In genomic region chr1:31765041-31765467, GRCh38 we compare ENCODE assay signal across 8 cellular contexts. TPM values are rescaled to one million over a fixed set of nuclear protein-coding genes. Genes with fewer than 3 reads are reported as not detected.
A peak's percentile ranks its signal among the peaks of the same experiment; 100 is the strongest.
DNase-seq lines count a peak whose midpoint lies in the region; ATAC-seq and TF ChIP-seq lines count a peak whose summit lies in the region.

No MANE protein-coding gene starts in this region.

- H3K27me3 ChIP-seq in tibial artery: peaks cover 0 to 36% of the 10 kb centered on the region in 2 donors

- H3K4me1 ChIP-seq in tibial artery: peaks cover 0 to 51% (median 38%) of the 10 kb centered on the region in 4 donors

- intact Hi-C loops in activated CD4-positive, alpha-beta memory T cell treated with anti-CD3 and anti-CD28 coated beads for 36 hours (cut with micrococcal nuclease): no loop called here
- intact Hi-C loops in tibial artery (cut with DNase I; ENCODE audit: low total_unique reads): loop anchor here (10.0 kb wide), 1 partner anchor 200 kb away; no protein-coding TSS in a partner anchor

- TF ChIP-seq CTCF in astrocyte of the spinal cord (IDR thresholded peaks at IDR 0.05; ENCODE audit: low read depth, low read length) (peak; percentile 30), tibial artery (IDR thresholded peaks at IDR 0.05) (no peak)

- H3K27me3 Mint-ChIP-seq in activated CD4-positive, alpha-beta memory T cell treated with anti-CD3 and anti-CD28 coated beads for 36 hours: peaks cover 9% of the 10 kb centered on the region
- H3K27me3 Mint-ChIP-seq in activated CD4-positive, alpha-beta memory T cell treated with anti-CD3 and anti-CD28 coated beads, Interleukin-2, amount 10 ng/mL, durations not matched to agents 7 days and 5 days: peaks cover 52% of the 10 kb centered on the region

- DNase-seq in activated CD4-positive, alpha-beta memory T cell treated with anti-CD3 and anti-CD28 coated beads for 36 hours: peak; percentile 43
- no peak for DNase-seq in activated CD4-positive, alpha-beta memory T cell treated with anti-CD3 and anti-CD28 coated beads, Interleukin-2, amount 10 ng/mL, durations not matched to agents 7 days and 5 days
- peak; percentile 69 for DNase-seq in NCI-H1694 (lab: John Stamatoyannopoulos, UW)
- no peak for DNase-seq in astrocyte of the spinal cord (ENCODE audit: low read depth, low spot score)
- DNase-seq in nucleus accumbens (lab: John Stamatoyannopoulos, UW): peak in 42 of 56 donors; percentile 19 to 80 (median 52)
- no peak for DNase-seq in tibial artery

- no peaks in the 10 kb centered on the region for H3K36me3 ChIP-seq in tibial artery

- no peak overlapping the region for H3K4me3 Mint-ChIP-seq in activated CD4-positive, alpha-beta memory T cell treated with anti-CD3 and anti-CD28 coated beads for 36 hours
- no peak overlapping the region for H3K4me3 Mint-ChIP-seq in activated CD4-positive, alpha-beta memory T cell treated with anti-CD3 and anti-CD28 coated beads, Interleukin-2, amount 10 ng/mL, durations not matched to agents 7 days and 5 days

- no peak overlapping the region for H3K27ac Mint-ChIP-seq in activated CD4-positive, alpha-beta memory T cell treated with anti-CD3 and anti-CD28 coated beads for 36 hours
- no peak overlapping the region for H3K27ac Mint-ChIP-seq in activated CD4-positive, alpha-beta memory T cell treated with anti-CD3 and anti-CD28 coated beads, Interleukin-2, amount 10 ng/mL, durations not matched to agents 7 days and 5 days

- CTCF ChIA-PET in activated CD4-positive, alpha-beta memory T cell treated with anti-CD3 and anti-CD28 coated beads for 36 hours (lab: Charles Lee): interaction anchor here (2.4 kb wide), 1 partner anchor 24 kb away, joined by 10 read pairs; no protein-coding TSS in a partner anchor
- CTCF ChIA-PET in activated CD4-positive, alpha-beta memory T cell treated with anti-CD3 and anti-CD28 coated beads, Interleukin-2, amount 10 ng/mL, durations not matched to agents 7 days and 5 days (lab: Charles Lee): interaction anchor here (0.6 to 3.7 kb wide), 4 partner anchors 14 to 230 kb away, joined by 3 to 19 read pairs (median 4); no protein-coding TSS in a partner anchor

- H3K4me1 Mint-ChIP-seq in activated CD4-positive, alpha-beta memory T cell treated with anti-CD3 and anti-CD28 coated beads for 36 hours (ENCODE audit: low read depth): peaks cover 34% of the 10 kb centered on the region
- H3K4me1 Mint-ChIP-seq in activated CD4-positive, alpha-beta memory T cell treated with anti-CD3 and anti-CD28 coated beads, Interleukin-2, amount 10 ng/mL, durations not matched to agents 7 days and 5 days: peaks cover 39% of the 10 kb centered on the region

- no peaks in the 10 kb centered on the region for H3K9me3 ChIP-seq in tibial artery

- H3K4me3 ChIP-seq in astrocyte of the spinal cord (ENCODE audit: low read depth, low read length): no peak overlapping the region
- H3K4me3 ChIP-seq in tibial artery: no peak overlapping the region

- in situ Hi-C loops in astrocyte of the spinal cord (cut with HindIII; ENCODE audit: low sequenced_read_pairs): no loop called here

- H3K9me3 Mint-ChIP-seq in activated CD4-positive, alpha-beta memory T cell treated with anti-CD3 and anti-CD28 coated beads for 36 hours: no peaks in the 10 kb centered on the region
- H3K9me3 Mint-ChIP-seq in activated CD4-positive, alpha-beta memory T cell treated with anti-CD3 and anti-CD28 coated beads, Interleukin-2, amount 10 ng/mL, durations not matched to agents 7 days and 5 days: no peaks in the 10 kb centered on the region

- POLR2A ChIA-PET in activated CD4-positive, alpha-beta memory T cell treated with anti-CD3 and anti-CD28 coated beads for 36 hours (lab: Charles Lee): no interaction called here
- POLR2A ChIA-PET in activated CD4-positive, alpha-beta memory T cell treated with anti-CD3 and anti-CD28 coated beads, Interleukin-2, amount 10 ng/mL, durations not matched to agents 7 days and 5 days (lab: Charles Lee): interaction anchor here (1.6 to 2.4 kb wide), 2 partner anchors 11 to 24 kb away, joined by 6 read pairs; no protein-coding TSS in a partner anchor

- no peaks in the 10 kb centered on the region for H3K36me3 Mint-ChIP-seq in activated CD4-positive, alpha-beta memory T cell treated with anti-CD3 and anti-CD28 coated beads for 36 hours
- no peaks in the 10 kb centered on the region for H3K36me3 Mint-ChIP-seq in activated CD4-positive, alpha-beta memory T cell treated with anti-CD3 and anti-CD28 coated beads, Interleukin-2, amount 10 ng/mL, durations not matched to agents 7 days and 5 days (ENCODE audit: low read depth)

- H3K27ac ChIP-seq in tibial artery: no peak overlapping the region

- ATAC-seq in GM18520 (IDR thresholded peaks at IDR 0.05; ENCODE audit: unreplicated experiment) (no peak), GM21360 (IDR thresholded peaks at IDR 0.05; ENCODE audit: unreplicated experiment) (no peak)

RNA-seq across cellular contexts. Expression of gene ADGRB2, which starts 0.9 kb away (rescaled TPM):
- 1 to 10 TPM; 1.6 to 1.7 TPM for total RNA-seq in activated CD4-positive, alpha-beta memory T cell treated with anti-CD3 and anti-CD28 coated beads for 36 hours
- under 1 TPM; 0.68 to 0.81 TPM for total RNA-seq in activated CD4-positive, alpha-beta memory T cell treated with anti-CD3 and anti-CD28 coated beads, Interleukin-2, amount 10 ng/mL, durations not matched to agents 7 days and 5 days

RNA-seq across cellular contexts. Expression of gene SPOCD1, which starts 50.8 kb away (rescaled TPM):
- under 1 TPM; 0.73 to 0.78 TPM for total RNA-seq in activated CD4-positive, alpha-beta memory T cell treated with anti-CD3 and anti-CD28 coated beads for 36 hours
- under 1 TPM; 0.08 to 0.15 TPM for total RNA-seq in activated CD4-positive, alpha-beta memory T cell treated with anti-CD3 and anti-CD28 coated beads, Interleukin-2, amount 10 ng/mL, durations not matched to agents 7 days and 5 days

Comparison
In these comparisons a context has a peak if more than half of its experiments do, and no peak if none do; other contexts are left out.
1. DNase-seq: peak in activated CD4-positive, alpha-beta memory T cell treated with anti-CD3 and anti-CD28 coated beads for 36 hours (single experiment), NCI-H1694 (single experiment) and nucleus accumbens (42 of 56); none in activated CD4-positive, alpha-beta memory T cell treated with anti-CD3 and anti-CD28 coated beads, Interleukin-2, amount 10 ng/mL, durations not matched to agents 7 days and 5 days (single experiment), astrocyte of the spinal cord (single experiment) and tibial artery (0 of 2).